ENCODE assay signal across 24 cellular contexts in genomic region chr1:10873189-10873588, GRCh38.
A peak's percentile ranks its signal among the peaks of the same experiment; 100 is the strongest.
DNase-seq lines count a peak whose midpoint lies in the region; ATAC-seq and TF ChIP-seq lines count a peak whose summit lies in the region.
"Had no signal": no experiment of that assay in that cellular context is flagged by ENCODE, and none has a peak within 500 bp of the region (broad histone marks: within the 10 kb centered on the region; RNA-seq: fewer than 3 reads in every experiment).

No MANE protein-coding gene starts in this region.

- H3K9me3 ChIP-seq in Karpas-422 (ENCODE audit: low read length), result no peaks in the 10 kb centered on the region
- no peaks in the 10 kb centered on the region for H3K9me3 ChIP-seq in T-helper 17 cell (ENCODE audit: control insufficient read depth, low read length, poor library complexity, severe bottlenecking)
- no peaks in the 10 kb centered on the region for H3K9me3 ChIP-seq in suprapubic skin
- H3K9me3 ChIP-seq: upper lobe of left lung had no signal

- peaks cover 45% of the 10 kb centered on the region for H3K27me3 Mint-ChIP-seq in T-helper 17 cell

- H3K27ac ChIP-seq in Karpas-422 (ENCODE audit: low read length) (no peak overlapping the region), suprapubic skin (no peak overlapping the region)
- H3K27ac ChIP-seq: 22Rv1, upper lobe of left lung had no signal

- H3K9me2 ChIP-seq in Karpas-422 (replicated peaks; ENCODE audit: insufficient read depth, low read length), result no peaks in the 10 kb centered on the region

- H3K27me3 ChIP-seq in Karpas-422 (ENCODE audit: low read length) (no peaks in the 10 kb centered on the region), suprapubic skin (peaks cover 27% of the 10 kb centered on the region)
- H3K27me3 ChIP-seq: upper lobe of left lung had no signal

- no peaks in the 10 kb centered on the region for H3K36me3 Mint-ChIP-seq in T-helper 17 cell (ENCODE audit: low read depth)
- H3K36me3 Mint-ChIP-seq: CD8-positive, alpha-beta T cell; IgD-negative memory B cell; memory B cell; naive B cell had no signal

- H3K4me1 ChIP-seq in Karpas-422 (ENCODE audit: low read length) (no peaks in the 10 kb centered on the region; the same call in 1 of the 2 replicates), suprapubic skin (no peaks in the 10 kb centered on the region)
- H3K4me1 ChIP-seq: upper lobe of left lung had no signal

- H3K4me3 Mint-ChIP-seq in T-helper 17 cell, result no peak overlapping the region
- H3K4me3 Mint-ChIP-seq: CD8-positive, alpha-beta T cell; central memory CD8-positive, alpha-beta T cell; IgD-negative memory B cell; memory B cell; naive B cell had no signal

- no peaks in the 10 kb centered on the region for H3K79me2 ChIP-seq in Karpas-422 (ENCODE audit: low read length)

- TF ChIP-seq CTCF in suprapubic skin (IDR thresholded peaks at IDR 0.05), result no peak

- no peak for ATAC-seq in GM18520 (IDR thresholded peaks at IDR 0.05; ENCODE audit: unreplicated experiment)
- no peak for ATAC-seq in T-helper 17 cell
- ATAC-seq: CD8-positive, alpha-beta T cell had no signal

- 0 out of 2 replicates have a peak overlapping the region, but pooled peaks have one; percentile 48 for H2AFZ ChIP-seq in Karpas-422 (ENCODE audit: low read length)

- H3K27ac Mint-ChIP-seq in T-helper 17 cell, result no peak overlapping the region
- H3K27ac Mint-ChIP-seq: CD8-positive, alpha-beta T cell; memory B cell; naive B cell had no signal

- H3K9ac ChIP-seq in Karpas-422 (ENCODE audit: low read length), result no peak overlapping the region

- DNase-seq in DMS 273 (lab: John Stamatoyannopoulos, UW; ENCODE audit: unreplicated experiment), result peak; percentile 45
- DNase-seq in DMS 273 treated with DMSO at 0.1 percent for 48 hours (lab: John Stamatoyannopoulos, UW), result no peak
- peak; percentile 85 for DNase-seq in Karpas-422
- DNase-seq in SK-N-DZ (ENCODE audit: low spot score), result peak; percentile 85
- peak; percentile 6 for DNase-seq in iris pigment epithelial cell (ENCODE audit: low read depth)
- DNase-seq in T-helper 17 cell, result no peak
- no peak for DNase-seq in suprapubic skin (ENCODE audit: low spot score in 2 of 2)
- DNase-seq: activated CD4-positive, alpha-beta T cell treated with anti-CD3 and anti-CD28 coated beads, Interleukin-2, amount 50 U/mL, for 48 hours; activated gamma-delta T cell; activated T-cell treated with anti-CD3 and anti-CD28 coated beads for 4 hours; CD8-positive, alpha-beta T cell; MV-4-11; naive B cell; NCI-H1694; NCI-H526 treated with DMSO at 0.1 percent for 48 hours; occipital lobe; stimulated activated CD8-positive, alpha-beta memory T cell treated with anti-CD3 and anti-CD28 coated beads, Interleukin-4, amount 100 ng/mL, for 48 hours; T1000; upper lobe of left lung had no signal

- TF ChIP-seq POLR2A in suprapubic skin (IDR thresholded peaks at IDR 0.05), result no peak

- 85% methylated on average over 6 of the region's 6 CpGs for WGBS in suprapubic skin

- H3K4me1 Mint-ChIP-seq in T-helper 17 cell, result no peaks in the 10 kb centered on the region
- H3K4me1 Mint-ChIP-seq: central memory CD8-positive, alpha-beta T cell; IgD-negative memory B cell; memory B cell; naive B cell had no signal

- H3K4me2 ChIP-seq in Karpas-422 (ENCODE audit: low read depth, low read length, poor library complexity, severe bottlenecking), result no peak overlapping the region

- no peak for TF ChIP-seq EP300 in suprapubic skin (IDR thresholded peaks at IDR 0.05)

- H3K36me3 ChIP-seq in Karpas-422 (ENCODE audit: insufficient read depth, low read length) (no peaks in the 10 kb centered on the region), suprapubic skin (no peaks in the 10 kb centered on the region)
- H3K36me3 ChIP-seq: upper lobe of left lung had no signal

- H3K4me3 ChIP-seq in Karpas-422 (ENCODE audit: low read length) (no peak overlapping the region), suprapubic skin (no peak overlapping the region)
- H3K4me3 ChIP-seq: upper lobe of left lung had no signal

- no peaks in the 10 kb centered on the region for H4K20me1 ChIP-seq in Karpas-422 (ENCODE audit: insufficient read depth, low read depth, low read length)

Comparison
In these comparisons a context has a peak if more than half of its experiments do, and no peak if none do; other contexts are left out.
1. DNase-seq: peak in DMS 273 (single experiment), Karpas-422 (single experiment), SK-N-DZ (single experiment) and iris pigment epithelial cell (single experiment); none in DMS 273 treated with DMSO at 0.1 percent for 48 hours (single experiment), T-helper 17 cell (0 of 3) and suprapubic skin (0 of 2).